In genomic region chr20:58388882-58389323, GRCh38 we compare ENCODE assay signal across 8 cellular contexts. TPM values are rescaled to one million over a fixed set of nuclear protein-coding genes. Genes with fewer than 3 reads are reported as not detected.
DNase-seq lines count a peak whose midpoint lies in the region; ATAC-seq and TF ChIP-seq lines count a peak whose summit lies in the region.

A gene with protein sequence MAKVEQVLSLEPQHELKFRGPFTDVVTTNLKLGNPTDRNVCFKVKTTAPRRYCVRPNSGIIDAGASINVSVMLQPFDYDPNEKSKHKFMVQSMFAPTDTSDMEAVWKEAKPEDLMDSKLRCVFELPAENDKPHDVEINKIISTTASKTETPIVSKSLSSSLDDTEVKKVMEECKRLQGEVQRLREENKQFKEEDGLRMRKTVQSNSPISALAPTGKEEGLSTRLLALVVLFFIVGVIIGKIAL (plus strand): TSS chr20:58389229. CDS start chr20:58389460, 231 bp downstream.

- no peaks in the 10 kb centered on the region for H3K9me3 Mint-ChIP-seq in activated T-cell treated with anti-CD3 and anti-CD28 coated beads, Interleukin-2, amount 50 U/mL, for 4 hours

- DNase-seq in DMS53 treated with DMSO at 0.1 percent for 48 hours (lab: John Stamatoyannopoulos, UW; ENCODE audit: unreplicated experiment) (peak; percentile 90), KBM-7 (peak; percentile 90), Panc1 (ENCODE audit: low read depth, low spot score) (peak; percentile 80)
- peak; percentile 97 for DNase-seq in activated T-cell treated with anti-CD3 and anti-CD28 coated beads, Interleukin-2, amount 50 U/mL, for 4 hours
- peak; percentile 91 for DNase-seq in stimulated activated CD8-positive, alpha-beta memory T cell treated with anti-CD3 and anti-CD28 coated beads, Interleukin-7, amount 100 ng/mL, for 24 hours (ENCODE audit: low read depth)

- POLR2A ChIA-PET in Panc1 (lab: Charles Lee) = interaction anchor here (0.5 to 1.1 kb wide), 5 partner anchors 13 to 384 kb away, joined by 3 to 6 read pairs (median 3); no protein-coding TSS in a partner anchor

- BruUV-seq in Panc1 (replicated peaks; lab: Mats Ljungman, UMichigan) = no TSS peak

- peaks cover 14% of the 10 kb centered on the region for H3K4me1 ChIP-seq in Panc1 (ENCODE audit: control insufficient read depth, insufficient read depth, low read length)
- peaks cover 3 to 8% of the 10 kb centered on the region in 2 donors for H3K4me1 ChIP-seq in esophagus (ENCODE audit: control insufficient read depth in 2 of 2, insufficient read depth in 2 of 2, low read length in 1 of 2)
- peaks cover 16 to 28% of the 10 kb centered on the region in 2 donors for H3K4me1 ChIP-seq in muscle layer of duodenum (ENCODE audit: control insufficient read depth in 1 of 2, insufficient read depth in 2 of 2, low read length in 2 of 2)

- H3K36me3 ChIP-seq in Panc1 (ENCODE audit: control insufficient read depth, insufficient read depth, low read length) = peaks cover 4% of the 10 kb centered on the region
- H3K36me3 ChIP-seq in esophagus (ENCODE audit: control insufficient read depth in 2 of 2, insufficient read depth in 2 of 2, low read length in 1 of 2) = peaks cover 0 to 3% of the 10 kb centered on the region in 2 donors
- no peaks in the 10 kb centered on the region for H3K36me3 ChIP-seq in muscle layer of duodenum (ENCODE audit: control insufficient read depth in 1 of 2, insufficient read depth in 2 of 2, low read length in 2 of 2)

- no peak for TF ChIP-seq CTCF in Panc1 (IDR thresholded peaks at IDR 0.05)

- H3K4me1 Mint-ChIP-seq in activated T-cell treated with anti-CD3 and anti-CD28 coated beads, Interleukin-2, amount 50 U/mL, for 4 hours (ENCODE audit: low read depth) = peaks cover 39% of the 10 kb centered on the region

- in situ Hi-C loops in KBM-7 (cut with MboI; ENCODE audit: low pct_unique_long_range_greater_than_20kb, low sequenced_read_pairs) = no loop called here
- in situ Hi-C loops in Panc1 (cut with HindIII; ENCODE audit: low pct_unique_long_range_greater_than_20kb, low sequenced_read_pairs) = no loop called here

- H3K27me3 Mint-ChIP-seq in activated T-cell treated with anti-CD3 and anti-CD28 coated beads, Interleukin-2, amount 50 U/mL, for 4 hours (ENCODE audit: low read depth) = peaks cover 4% of the 10 kb centered on the region

- 0 to 1% methylated on average over 43 to 51 of the region's 51 CpGs for WGBS in esophagus, 2 donors

- peaks cover 23% of the 10 kb centered on the region for H3K36me3 Mint-ChIP-seq in activated T-cell treated with anti-CD3 and anti-CD28 coated beads, Interleukin-2, amount 50 U/mL, for 4 hours (ENCODE audit: insufficient read depth)

- H3K4me3 ChIP-seq in Panc1 (ENCODE audit: low read depth in 2 of 2, low read length in 2 of 2) = peak within 1 kb of the TSS; percentile 85 to 90
- peak within 1 kb of the TSS; percentile 71 to 96 for H3K4me3 ChIP-seq in esophagus (ENCODE audit: low read depth in 1 of 2, low read length in 2 of 2)
- peak within 1 kb of the TSS; percentile 72 to 95 for H3K4me3 ChIP-seq in muscle layer of duodenum (ENCODE audit: low read depth in 1 of 2, low read length in 2 of 2)

- H3K27me3 ChIP-seq in Panc1 (ENCODE audit: control insufficient read depth, insufficient read depth, low read length) = no peaks in the 10 kb centered on the region
- no peaks in the 10 kb centered on the region for H3K27me3 ChIP-seq in esophagus (ENCODE audit: control insufficient read depth in 1 of 2, insufficient read depth in 2 of 2, low read length in 2 of 2)
- no peaks in the 10 kb centered on the region for H3K27me3 ChIP-seq in muscle layer of duodenum (ENCODE audit: low read depth, low read length)

- intact Hi-C loops in Panc1 (cut with micrococcal nuclease; ENCODE audit: unreplicated experiment) = no loop called here

- H3K4me3 Mint-ChIP-seq in activated T-cell treated with anti-CD3 and anti-CD28 coated beads, Interleukin-2, amount 50 U/mL, for 4 hours = peak within 1 kb of the TSS; percentile 96

- CTCF ChIA-PET in Panc1 (lab: Charles Lee) = interaction anchor here (0.6 kb wide), 1 partner anchor 816 kb away, joined by 3 read pairs; no protein-coding TSS in a partner anchor

- H3K27ac ChIP-seq in Panc1 (ENCODE audit: low read length) = peak within 1 kb of the TSS; percentile 83
- peak within 1 kb of the TSS; percentile 91 to 95 for H3K27ac ChIP-seq in esophagus (ENCODE audit: low read depth in 2 of 2, low read length in 1 of 2)
- H3K27ac ChIP-seq in muscle layer of duodenum (ENCODE audit: low read length) = peak within 1 kb of the TSS; percentile 87

- H3K9me3 ChIP-seq in Panc1 (ENCODE audit: control insufficient read depth, insufficient read depth, low read depth, low read length) (no peaks in the 10 kb centered on the region), esophagus (ENCODE audit: control insufficient read depth in 2 of 2, insufficient read depth in 1 of 2, low read depth in 1 of 2, low read length in 1 of 2) (no peaks in the 10 kb centered on the region), muscle layer of duodenum (ENCODE audit: control insufficient read depth in 1 of 2, low read length in 2 of 2) (no peaks in the 10 kb centered on the region)

- peak; percentile 96 for ATAC-seq in GM21723 (IDR thresholded peaks at IDR 0.05; ENCODE audit: unreplicated experiment)
- ATAC-seq in Panc1 = peak; percentile 100
- ATAC-seq in activated T-cell treated with anti-CD3 and anti-CD28 coated beads, Interleukin-2, amount 50 U/mL, for 4 hours = peak; percentile 99

RNA-seq across cellular contexts. Expression of the gene that starts here (rescaled TPM):
- 50.9 TPM for total RNA-seq in Panc1 (2021; ENCODE audit: unreplicated experiment)
- 43.5 TPM for polyA plus RNA-seq in Panc1 (2012; ENCODE audit: insufficient read length)
- total RNA-seq in activated T-cell treated with anti-CD3 and anti-CD28 coated beads, Interleukin-2, amount 50 U/mL, for 4 hours = 10 to 100 TPM; 34.8 to 39.1 (median 35.9) TPM
- 10 to 100 TPM; 19.7 to 20.2 TPM for polyA plus RNA-seq in esophagus

Comparison
In these comparisons a context has a peak if more than half of its experiments do, and no peak if none do; other contexts are left out.
1. Peak in every context shown above with its lines: DNase-seq, ATAC-seq, H3K4me3 ChIP-seq and H3K27ac ChIP-seq.